In the genomic region with DNA sequence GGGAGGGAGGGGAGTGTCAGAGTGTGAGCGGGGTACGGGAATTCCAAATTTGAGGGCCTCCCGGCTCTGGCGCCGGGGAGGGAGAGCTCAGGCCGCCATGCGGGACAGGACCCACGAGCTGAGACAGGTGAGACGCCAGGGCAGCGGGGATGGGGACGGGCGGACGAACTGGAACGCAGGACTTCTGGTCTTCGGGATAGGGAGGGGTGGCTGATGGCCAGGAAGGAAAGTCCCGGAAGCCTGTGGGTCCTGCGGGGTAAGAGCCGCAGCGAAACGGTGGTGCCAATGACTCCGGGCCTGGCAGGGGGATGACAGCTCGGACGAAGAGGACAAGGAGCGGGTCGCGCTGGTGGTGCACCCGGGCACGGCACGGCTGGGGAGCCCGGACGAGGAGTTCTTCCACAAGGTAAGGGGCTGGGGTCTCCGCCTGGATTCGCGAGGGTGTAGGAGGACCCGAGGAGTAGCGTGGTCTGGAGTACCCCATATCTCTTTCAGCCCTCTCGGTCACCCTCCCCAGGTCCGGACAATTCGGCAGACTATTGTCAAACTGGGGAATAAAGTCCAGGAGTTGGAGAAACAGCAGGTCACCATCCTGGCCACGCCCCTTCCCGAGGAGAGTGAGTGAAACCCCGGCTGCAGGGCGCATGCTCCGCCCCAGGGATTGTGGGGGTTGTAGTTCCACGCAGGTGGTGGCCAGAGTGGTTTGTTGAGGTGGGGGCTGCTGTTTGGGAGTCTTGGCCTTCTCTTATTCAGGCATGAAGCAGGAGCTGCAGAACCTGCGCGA, we compare ENCODE assay signal across 1 cellular context.
A peak's percentile ranks its signal among the peaks of the same experiment; 100 is the strongest.
TF ChIP-seq lines count a peak whose summit lies in the region.

No MANE protein-coding gene starts in this region.

TF ChIP-seq in GM12878, 131 proteins besides CTCF, POLR2A, EP300 and RAD21 (continued from another document):
- TF ChIP-seq ZNF592 (IDR thresholded peaks at IDR 0.05) (no peak), ZNF622 (IDR thresholded peaks at IDR 0.05) (no peak), ETV6 (conservative IDR thresholded peaks at IDR 0.05 in 1 of 2, IDR thresholded peaks at IDR 0.05 in 1 of 2; ENCODE audit: borderline replicate concordance in 1 of 2, low read depth in 1 of 2) (no peak), ZNF384 (IDR thresholded peaks at IDR 0.05; ENCODE audit: borderline replicate concordance, low read depth, low read length) (no peak), HDAC6 (IDR thresholded peaks at IDR 0.05; ENCODE audit: unreplicated experiment) (no peak), POLR2AphosphoS5 (IDR thresholded peaks at IDR 0.05; ENCODE audit: low read length) (peak; percentile 29; the same call in 1 of the 2 replicates), PML (IDR thresholded peaks at IDR 0.05; ENCODE audit: low read length) (no peak), HCFC1 (IDR thresholded peaks at IDR 0.05; ENCODE audit: low read length) (peak; percentile 93), NR2C1 (IDR thresholded peaks at IDR 0.05) (no peak), TAF1 (IDR thresholded peaks at IDR 0.05; ENCODE audit: borderline replicate concordance, low read depth, low read length) (0 out of 2 replicates have a peak, but pooled peaks have one; percentile 15), MTA3 (IDR thresholded peaks at IDR 0.05; ENCODE audit: borderline replicate concordance, low read length) (no peak), ZNF207 (IDR thresholded peaks at IDR 0.05; ENCODE audit: borderline replicate concordance) (no peak), SUPT20H (IDR thresholded peaks at IDR 0.05; ENCODE audit: borderline replicate concordance, control insufficient read depth, low read depth, low read length) (no peak), BACH1 (IDR thresholded peaks at IDR 0.05; ENCODE audit: borderline replicate concordance) (no peak), NRF1 (conservative IDR thresholded peaks at IDR 0.05; ENCODE audit: low read depth, low read length) (peak; percentile 84), POLR2AphosphoS2 (IDR thresholded peaks at IDR 0.05; ENCODE audit: low read depth, low read length) (no peak), NFXL1 (IDR thresholded peaks at IDR 0.05; ENCODE audit: borderline replicate concordance) (no peak), NR2C2 (IDR thresholded peaks at IDR 0.05; ENCODE audit: borderline replicate concordance, control insufficient read depth, insufficient read length, low read depth) (no peak), ZNF274 (IDR thresholded peaks at IDR 0.05; ENCODE audit: insufficient read depth, insufficient read length) (no peak), LARP7 (IDR thresholded peaks at IDR 0.05) (no peak; the same call in 1 of the 2 replicates), CREB1 (IDR thresholded peaks at IDR 0.05; ENCODE audit: low read depth) (no peak)
- TF ChIP-seq, protein P1, sequence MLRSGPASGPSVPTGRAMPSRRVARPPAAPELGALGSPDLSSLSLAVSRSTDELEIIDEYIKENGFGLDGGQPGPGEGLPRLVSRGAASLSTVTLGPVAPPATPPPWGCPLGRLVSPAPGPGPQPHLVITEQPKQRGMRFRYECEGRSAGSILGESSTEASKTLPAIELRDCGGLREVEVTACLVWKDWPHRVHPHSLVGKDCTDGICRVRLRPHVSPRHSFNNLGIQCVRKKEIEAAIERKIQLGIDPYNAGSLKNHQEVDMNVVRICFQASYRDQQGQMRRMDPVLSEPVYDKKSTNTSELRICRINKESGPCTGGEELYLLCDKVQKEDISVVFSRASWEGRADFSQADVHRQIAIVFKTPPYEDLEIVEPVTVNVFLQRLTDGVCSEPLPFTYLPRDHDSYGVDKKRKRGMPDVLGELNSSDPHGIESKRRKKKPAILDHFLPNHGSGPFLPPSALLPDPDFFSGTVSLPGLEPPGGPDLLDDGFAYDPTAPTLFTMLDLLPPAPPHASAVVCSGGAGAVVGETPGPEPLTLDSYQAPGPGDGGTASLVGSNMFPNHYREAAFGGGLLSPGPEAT (IDR thresholded peaks at IDR 0.05; ENCODE audit: low read depth), result no peak
- TF ChIP-seq, protein P2, sequence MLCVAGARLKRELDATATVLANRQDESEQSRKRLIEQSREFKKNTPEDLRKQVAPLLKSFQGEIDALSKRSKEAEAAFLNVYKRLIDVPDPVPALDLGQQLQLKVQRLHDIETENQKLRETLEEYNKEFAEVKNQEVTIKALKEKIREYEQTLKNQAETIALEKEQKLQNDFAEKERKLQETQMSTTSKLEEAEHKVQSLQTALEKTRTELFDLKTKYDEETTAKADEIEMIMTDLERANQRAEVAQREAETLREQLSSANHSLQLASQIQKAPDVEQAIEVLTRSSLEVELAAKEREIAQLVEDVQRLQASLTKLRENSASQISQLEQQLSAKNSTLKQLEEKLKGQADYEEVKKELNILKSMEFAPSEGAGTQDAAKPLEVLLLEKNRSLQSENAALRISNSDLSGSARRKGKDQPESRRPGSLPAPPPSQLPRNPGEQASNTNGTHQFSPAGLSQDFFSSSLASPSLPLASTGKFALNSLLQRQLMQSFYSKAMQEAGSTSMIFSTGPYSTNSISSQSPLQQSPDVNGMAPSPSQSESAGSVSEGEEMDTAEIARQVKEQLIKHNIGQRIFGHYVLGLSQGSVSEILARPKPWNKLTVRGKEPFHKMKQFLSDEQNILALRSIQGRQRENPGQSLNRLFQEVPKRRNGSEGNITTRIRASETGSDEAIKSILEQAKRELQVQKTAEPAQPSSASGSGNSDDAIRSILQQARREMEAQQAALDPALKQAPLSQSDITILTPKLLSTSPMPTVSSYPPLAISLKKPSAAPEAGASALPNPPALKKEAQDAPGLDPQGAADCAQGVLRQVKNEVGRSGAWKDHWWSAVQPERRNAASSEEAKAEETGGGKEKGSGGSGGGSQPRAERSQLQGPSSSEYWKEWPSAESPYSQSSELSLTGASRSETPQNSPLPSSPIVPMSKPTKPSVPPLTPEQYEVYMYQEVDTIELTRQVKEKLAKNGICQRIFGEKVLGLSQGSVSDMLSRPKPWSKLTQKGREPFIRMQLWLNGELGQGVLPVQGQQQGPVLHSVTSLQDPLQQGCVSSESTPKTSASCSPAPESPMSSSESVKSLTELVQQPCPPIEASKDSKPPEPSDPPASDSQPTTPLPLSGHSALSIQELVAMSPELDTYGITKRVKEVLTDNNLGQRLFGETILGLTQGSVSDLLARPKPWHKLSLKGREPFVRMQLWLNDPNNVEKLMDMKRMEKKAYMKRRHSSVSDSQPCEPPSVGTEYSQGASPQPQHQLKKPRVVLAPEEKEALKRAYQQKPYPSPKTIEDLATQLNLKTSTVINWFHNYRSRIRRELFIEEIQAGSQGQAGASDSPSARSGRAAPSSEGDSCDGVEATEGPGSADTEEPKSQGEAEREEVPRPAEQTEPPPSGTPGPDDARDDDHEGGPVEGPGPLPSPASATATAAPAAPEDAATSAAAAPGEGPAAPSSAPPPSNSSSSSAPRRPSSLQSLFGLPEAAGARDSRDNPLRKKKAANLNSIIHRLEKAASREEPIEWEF (IDR thresholded peaks at IDR 0.05; ENCODE audit: insufficient replicate concordance, low read depth, low read length), result no peak
